ENCODE assay signal across 8 cellular contexts in genomic region chr22:32265882-32266767, GRCh38. TPM values are rescaled to one million over a fixed set of nuclear protein-coding genes. Genes with fewer than 3 reads are reported as not detected.
DNase-seq lines count a peak whose midpoint lies in the region; ATAC-seq, FAIRE-seq and TF ChIP-seq lines count a peak whose summit lies in the region.

No MANE protein-coding gene starts in this region.

- no peaks in the 10 kb centered on the region for H4K20me1 ChIP-seq in Loucy (ENCODE audit: insufficient read depth, low read length, poor library complexity, severe bottlenecking)

- H3F3A ChIP-seq in Loucy (ENCODE audit: low read depth): no peaks in the 10 kb centered on the region

- 27% methylated on average over 10 of the region's 10 CpGs for WGBS in prostate gland

- H3K79me2 ChIP-seq in Loucy (ENCODE audit: insufficient read depth, low read length): no peaks in the 10 kb centered on the region

- H2AFZ ChIP-seq in Loucy (ENCODE audit: low read length): peak overlapping the region; percentile 82

- TF ChIP-seq POLR2A in prostate gland (IDR thresholded peaks at IDR 0.05): no peak

- no peak for ATAC-seq in HG02973 (IDR thresholded peaks at IDR 0.05; ENCODE audit: unreplicated experiment)

- no peak overlapping the region for H3K9ac ChIP-seq in Loucy (ENCODE audit: low read depth, low read length, poor library complexity, severe bottlenecking)

- peak; percentile 84 for TF ChIP-seq CTCF in Loucy (conservative IDR thresholded peaks at IDR 0.05; ENCODE audit: low read length)
- TF ChIP-seq CTCF in prostate gland (IDR thresholded peaks at IDR 0.05): peak; percentile 13 to 74 (median 68)

- H3K36me3 ChIP-seq in Loucy (ENCODE audit: insufficient read depth, low read length): no peaks in the 10 kb centered on the region
- no peaks in the 10 kb centered on the region for H3K36me3 ChIP-seq in prostate gland

- intact Hi-C loops in prostate gland (cut with DNase I): loop anchor here (5.0 kb wide), 1 partner anchor 289 kb away; no protein-coding TSS in a partner anchor

- no peak for FAIRE-seq in urothelium cell line (lab: Jason Lieb, UNC)

- H3K27me3 ChIP-seq in Loucy (ENCODE audit: insufficient read depth, low read length, poor library complexity, severe bottlenecking): no peaks in the 10 kb centered on the region
- no peaks in the 10 kb centered on the region for H3K27me3 ChIP-seq in prostate gland (replicated peaks; ENCODE audit: insufficient read depth)

- H3K4me3 ChIP-seq in Loucy (ENCODE audit: low read length, poor library complexity, severe bottlenecking): peak overlapping the region; percentile 33
- H3K4me3 ChIP-seq in prostate gland: no peak overlapping the region

- H3K9me3 ChIP-seq in Loucy (ENCODE audit: insufficient read depth, low read depth, low read length): no peaks in the 10 kb centered on the region
- no peaks in the 10 kb centered on the region for H3K9me3 ChIP-seq in prostate gland

- H3K9me2 ChIP-seq in Loucy (replicated peaks; ENCODE audit: low read depth, low read length): no peaks in the 10 kb centered on the region

- DNase-seq in DMS53 treated with DMSO at 0.1 percent for 48 hours (lab: John Stamatoyannopoulos, UW; ENCODE audit: unreplicated experiment) (peak; percentile 3), SK-N-DZ (ENCODE audit: low spot score) (peak; percentile 60), glomerular visceral epithelial cell (ENCODE audit: extremely low spot score) (peak; percentile 65), prostate gland (ENCODE audit: low spot score) (peak; percentile 65), urothelium cell line (ENCODE audit: low spot score) (peak; percentile 78)
- DNase-seq in activated naive CD4-positive, alpha-beta T cell treated with Interleukin-2 at 50 U/mL for 16 hours: peak; percentile 77

- no peak overlapping the region for H3K27ac ChIP-seq in prostate gland

- H3K4me1 ChIP-seq in Loucy (ENCODE audit: insufficient read depth, low read length, poor library complexity, severe bottlenecking) (peaks cover 4% of the 10 kb centered on the region), prostate gland (replicated peaks) (no peaks in the 10 kb centered on the region)

- peak overlapping the region; percentile 52 for H3K4me2 ChIP-seq in Loucy (ENCODE audit: low read depth, low read length, poor library complexity, severe bottlenecking)

RNA-seq across cellular contexts. Expression of gene SLC5A4, which starts 11.0 kb away (rescaled TPM):
- polyA plus RNA-seq in SK-N-DZ (2014; cell fraction: cytosol; rRNA removed): not detected in 2 replicates
- polyA plus RNA-seq in SK-N-DZ (2014; cell fraction: nucleus; rRNA removed): not detected in 2 replicates
- under 1 TPM in 1 of 2 donors, not detected in 1; 0.23 TPM for total RNA-seq in prostate gland

Comparison
In these comparisons a context has a peak if more than half of its experiments do, and no peak if none do; other contexts are left out.
1. DNase-seq: peak in every context shown above with its lines; median percentile 78 in urothelium cell line; 77 in activated naive CD4-positive, alpha-beta T cell treated with Interleukin-2 at 50 U/mL for 16 hours; 65 in glomerular visceral epithelial cell; 65 in prostate gland; 60 in SK-N-DZ; 3 in DMS53 treated with DMSO at 0.1 percent for 48 hours.